Comparison of ENCODE assay signal across 10 cellular contexts in genomic region chr21:42056996-42057689, GRCh38. TPM values are rescaled to one million over a fixed set of nuclear protein-coding genes. Genes with fewer than 3 reads are reported as not detected.
DNase-seq lines count a peak whose midpoint lies in the region; ATAC-seq, FAIRE-seq and TF ChIP-seq lines count a peak whose summit lies in the region.
"Had no signal": no experiment of that assay in that cellular context is flagged by ENCODE, and none has a peak within 500 bp of the region (broad histone marks: within the 10 kb centered on the region; RNA-seq: fewer than 3 reads in every experiment).

No MANE protein-coding gene starts in this region.

- CTCF ChIA-PET in activated B cell treated with CpG ODN at 0.5 μM for 24 hours (lab: Charles Lee) = no interaction called here
- CTCF ChIA-PET in activated CD4-positive, alpha-beta T cell treated with anti-CD3 and anti-CD28 coated beads, Interleukin-2, amount 10 ng/mL, durations not matched to agents 7 days and 5 days (lab: Charles Lee) = no interaction called here

- ATAC-seq in activated naive CD8-positive, alpha-beta T cell treated with anti-CD3 and anti-CD28 coated beads, Interleukin-2, amount 50 U/mL, for 24 hours = no peak
- no peak for ATAC-seq in activated B cell treated with CpG ODN at 0.5 μM for 24 hours (ENCODE audit: low read depth)

- H3K27ac ChIP-seq in keratinocyte (ENCODE audit: control insufficient read depth, insufficient read depth, low read length) = peak overlapping the region; percentile 10
- H3K27ac ChIP-seq in vagina = peak overlapping the region; percentile 32
- H3K27ac ChIP-seq: dorsolateral prefrontal cortex had no signal

- H3K27me3 ChIP-seq in keratinocyte (ENCODE audit: control insufficient read depth, extremely low read depth, insufficient read depth, low read length) (no peaks in the 10 kb centered on the region), vagina (no peaks in the 10 kb centered on the region)
- H3K27me3 ChIP-seq: dorsolateral prefrontal cortex had no signal

- peak overlapping the region; percentile 36 for H3K9ac ChIP-seq in keratinocyte (ENCODE audit: control insufficient read depth, extremely low read depth, insufficient read depth, low read length)

- peak overlapping the region; percentile 5 for H2AFZ ChIP-seq in keratinocyte (ENCODE audit: control insufficient read depth, low read length)

- peak overlapping the region; percentile 5 for H3K27ac Mint-ChIP-seq in activated naive CD8-positive, alpha-beta T cell
- H3K27ac Mint-ChIP-seq in activated naive CD8-positive, alpha-beta T cell treated with anti-CD3 and anti-CD28 coated beads, Interleukin-2, amount 50 U/mL, for 24 hours = no peak overlapping the region
- H3K27ac Mint-ChIP-seq in activated B cell treated with CpG ODN at 0.5 μM for 24 hours = peak overlapping the region; percentile 32
- no peak overlapping the region for H3K27ac Mint-ChIP-seq in activated CD4-positive, alpha-beta T cell treated with anti-CD3 and anti-CD28 coated beads, Interleukin-2, amount 10 ng/mL, durations not matched to agents 7 days and 5 days

- FAIRE-seq in keratinocyte (lab: Jason Lieb, UNC) = peak; percentile 89

- no peaks in the 10 kb centered on the region for H3K36me3 Mint-ChIP-seq in activated naive CD8-positive, alpha-beta T cell
- no peaks in the 10 kb centered on the region for H3K36me3 Mint-ChIP-seq in activated naive CD8-positive, alpha-beta T cell treated with anti-CD3 and anti-CD28 coated beads, Interleukin-2, amount 50 U/mL, for 24 hours (ENCODE audit: low read depth)
- H3K36me3 Mint-ChIP-seq in activated B cell treated with CpG ODN at 0.5 μM for 24 hours (ENCODE audit: low read depth) = no peaks in the 10 kb centered on the region
- no peaks in the 10 kb centered on the region for H3K36me3 Mint-ChIP-seq in activated CD4-positive, alpha-beta T cell treated with anti-CD3 and anti-CD28 coated beads, Interleukin-2, amount 10 ng/mL, durations not matched to agents 7 days and 5 days (ENCODE audit: low read depth)

- H3K36me3 ChIP-seq in keratinocyte (ENCODE audit: control insufficient read depth in 2 of 2, extremely low read depth in 1 of 2, insufficient read depth in 2 of 2, low read length in 2 of 2) (no peaks in the 10 kb centered on the region), vagina (no peaks in the 10 kb centered on the region)
- H3K36me3 ChIP-seq: BE2C had no signal

- dilution Hi-C loops in keratinocyte (cut with MboI; ENCODE audit: extremely low pct_ligation_motif_present, low sequenced_read_pairs) = no loop called here

- H3K79me2 ChIP-seq in keratinocyte (ENCODE audit: control insufficient read depth, insufficient read depth, low read length) = no peaks in the 10 kb centered on the region

- no peak for TF ChIP-seq POLR2A in vagina (IDR thresholded peaks at IDR 0.05)

- H3K4me2 ChIP-seq in keratinocyte (ENCODE audit: control insufficient read depth, extremely low read depth, insufficient read depth, low read depth, low read length) = peak overlapping the region; percentile 78

- no peaks in the 10 kb centered on the region for H3K9me1 ChIP-seq in keratinocyte (ENCODE audit: control insufficient read depth, extremely low read depth, insufficient read depth, low read length)

- TF ChIP-seq CTCF in activated B cell treated with CpG ODN at 0.5 μM for 24 hours (IDR thresholded peaks at IDR 0.05) (no peak), keratinocyte (optimal IDR thresholded peaks at IDR 0.05 in 1 of 3, IDR thresholded peaks at IDR 0.05 in 1 of 3, conservative IDR thresholded peaks at IDR 0.05 in 1 of 3; ENCODE audit: extremely low read depth in 1 of 3, insufficient read depth in 2 of 3, low read length in 3 of 3) (no peak), vagina (IDR thresholded peaks at IDR 0.05) (no peak)

- no peaks in the 10 kb centered on the region for H3K27me3 Mint-ChIP-seq in activated naive CD8-positive, alpha-beta T cell
- H3K27me3 Mint-ChIP-seq in activated naive CD8-positive, alpha-beta T cell treated with anti-CD3 and anti-CD28 coated beads, Interleukin-2, amount 50 U/mL, for 24 hours = no peaks in the 10 kb centered on the region
- H3K27me3 Mint-ChIP-seq in activated B cell treated with CpG ODN at 0.5 μM for 24 hours = no peaks in the 10 kb centered on the region
- peaks cover 2% of the 10 kb centered on the region for H3K27me3 Mint-ChIP-seq in activated CD4-positive, alpha-beta T cell treated with anti-CD3 and anti-CD28 coated beads, Interleukin-2, amount 10 ng/mL, durations not matched to agents 7 days and 5 days

- H3K9me3 ChIP-seq in keratinocyte (ENCODE audit: control insufficient read depth, low read depth, low read length) (no peaks in the 10 kb centered on the region), vagina (no peaks in the 10 kb centered on the region)
- H3K9me3 ChIP-seq: BE2C had no signal

- no peak for DNase-seq in activated naive CD8-positive, alpha-beta T cell treated with anti-CD3 and anti-CD28 coated beads, Interleukin-2, amount 50 U/mL, for 24 hours
- no peak for DNase-seq in activated B cell treated with CpG ODN at 0.5 μM for 24 hours
- DNase-seq in keratinocyte (ENCODE audit: low read depth, low spot score) = no peak
- DNase-seq in vagina (ENCODE audit: extremely low spot score in 2 of 2) = no peak
- DNase-seq in DMS114 treated with DMSO at 0.1 percent for 48 hours (lab: John Stamatoyannopoulos, UW; ENCODE audit: unreplicated experiment) = no peak
- no peak for DNase-seq in activated CD4-positive, alpha-beta T cell treated with anti-CD3 and anti-CD28 coated beads, Interleukin-2, amount 10 ng/mL, durations not matched to agents 7 days and 5 days
- DNase-seq in stimulated activated naive CD4-positive, alpha-beta T cell (lab: John Stamatoyannopoulos, UW) = no peak
- DNase-seq: BE2C had no signal

- H3K9me3 Mint-ChIP-seq in activated naive CD8-positive, alpha-beta T cell (ENCODE audit: low read depth) = peaks cover 12% of the 10 kb centered on the region
- no peaks in the 10 kb centered on the region for H3K9me3 Mint-ChIP-seq in activated naive CD8-positive, alpha-beta T cell treated with anti-CD3 and anti-CD28 coated beads, Interleukin-2, amount 50 U/mL, for 24 hours
- no peaks in the 10 kb centered on the region for H3K9me3 Mint-ChIP-seq in activated B cell treated with CpG ODN at 0.5 μM for 24 hours
- no peaks in the 10 kb centered on the region for H3K9me3 Mint-ChIP-seq in activated CD4-positive, alpha-beta T cell treated with anti-CD3 and anti-CD28 coated beads, Interleukin-2, amount 10 ng/mL, durations not matched to agents 7 days and 5 days

- H3K4me3 Mint-ChIP-seq in activated naive CD8-positive, alpha-beta T cell = no peak overlapping the region
- H3K4me3 Mint-ChIP-seq in activated naive CD8-positive, alpha-beta T cell treated with anti-CD3 and anti-CD28 coated beads, Interleukin-2, amount 50 U/mL, for 24 hours = no peak overlapping the region
- no peak overlapping the region for H3K4me3 Mint-ChIP-seq in activated B cell treated with CpG ODN at 0.5 μM for 24 hours
- H3K4me3 Mint-ChIP-seq in activated CD4-positive, alpha-beta T cell treated with anti-CD3 and anti-CD28 coated beads, Interleukin-2, amount 10 ng/mL, durations not matched to agents 7 days and 5 days = no peak overlapping the region

- peaks cover 24% of the 10 kb centered on the region for H3K4me1 Mint-ChIP-seq in activated naive CD8-positive, alpha-beta T cell (ENCODE audit: low read depth)
- H3K4me1 Mint-ChIP-seq in activated naive CD8-positive, alpha-beta T cell treated with anti-CD3 and anti-CD28 coated beads, Interleukin-2, amount 50 U/mL, for 24 hours = peaks cover 17% of the 10 kb centered on the region
- peaks cover 43% of the 10 kb centered on the region for H3K4me1 Mint-ChIP-seq in activated B cell treated with CpG ODN at 0.5 μM for 24 hours
- H3K4me1 Mint-ChIP-seq in activated CD4-positive, alpha-beta T cell treated with anti-CD3 and anti-CD28 coated beads, Interleukin-2, amount 10 ng/mL, durations not matched to agents 7 days and 5 days = peaks cover 34% of the 10 kb centered on the region

- H3K4me1 ChIP-seq in keratinocyte (ENCODE audit: control insufficient read depth, extremely low read depth, insufficient read depth, low read length) = peaks cover 24% of the 10 kb centered on the region
- H3K4me1 ChIP-seq in vagina = peaks cover 14% of the 10 kb centered on the region
- H3K4me1 ChIP-seq: BE2C had no signal

- intact Hi-C loops in activated B cell treated with CpG ODN at 0.5 μM for 24 hours (cut with micrococcal nuclease) = no loop called here
- intact Hi-C loops in vagina (cut with DNase I) = no loop called here

- H4K20me1 ChIP-seq in keratinocyte (ENCODE audit: control insufficient read depth, extremely low read depth, insufficient read depth, low read length) = no peaks in the 10 kb centered on the region

- POLR2A ChIA-PET in activated B cell treated with CpG ODN at 0.5 μM for 24 hours (lab: Charles Lee) = no interaction called here
- POLR2A ChIA-PET in activated CD4-positive, alpha-beta T cell treated with anti-CD3 and anti-CD28 coated beads, Interleukin-2, amount 10 ng/mL, durations not matched to agents 7 days and 5 days (lab: Charles Lee) = no interaction called here

- H3K4me3 ChIP-seq in keratinocyte (ENCODE audit: control insufficient read depth in 2 of 3, extremely low read depth in 1 of 3, insufficient read depth in 2 of 3, low read depth in 1 of 3, low read length in 3 of 3) (peak overlapping the region in 1 of 3 experiments; percentile 35), vagina (no peak overlapping the region)
- H3K4me3 ChIP-seq: dorsolateral prefrontal cortex had no signal

RNA-seq across cellular contexts. Expression of gene UMODL1, which starts 14.0 kb away (rescaled TPM):
- total RNA-seq in activated B cell treated with CpG ODN at 0.5 μM for 24 hours = 0.04 TPM in 1 of 2 replicates, not detected in the other
- polyA plus RNA-seq in keratinocyte = 0.03 TPM in 1 of 3 replicates, not detected in the others
- polyA plus RNA-seq in keratinocyte (2011; ENCODE audit: low read depth) = not detected
- polyA plus RNA-seq in keratinocyte (2011; cell fraction: cytosol; rRNA removed) = not detected in 2 replicates
- polyA plus RNA-seq in keratinocyte (2011; cell fraction: nucleus; rRNA removed) = not detected in 2 replicates
- polyA plus RNA-seq in keratinocyte (2012; ENCODE audit: low replicate concordance) = not detected in 2 replicates
- not detected in 3 replicates for polyA minus RNA-seq in keratinocyte
- not detected for polyA minus RNA-seq in keratinocyte (2011; cell fraction: cytosol; rRNA and poly(A)+ RNA removed)
- polyA minus RNA-seq in keratinocyte (2011; cell fraction: nucleus; rRNA and poly(A)+ RNA removed) = not detected in 2 replicates
- not detected for total RNA-seq in vagina
- under 1 TPM; 0.10 to 0.21 TPM for total RNA-seq in activated CD4-positive, alpha-beta T cell treated with anti-CD3 and anti-CD28 coated beads, Interleukin-2, amount 10 ng/mL, durations not matched to agents 7 days and 5 days

RNA-seq across cellular contexts. Expression of gene ZBTB21, which starts 47.0 kb away (rescaled TPM):
- 24.2 and 25.4 TPM in 2 replicates for total RNA-seq in activated B cell treated with CpG ODN at 0.5 μM for 24 hours
- 9.5 to 12.2 TPM (median 10.3 TPM) in 3 replicates for polyA plus RNA-seq in keratinocyte
- 11.1 TPM for polyA plus RNA-seq in keratinocyte (2011; ENCODE audit: low read depth)
- polyA plus RNA-seq in keratinocyte (2011; cell fraction: cytosol; rRNA removed) = 4.8 and 8.0 TPM in 2 replicates
- polyA plus RNA-seq in keratinocyte (2011; cell fraction: nucleus; rRNA removed) = 17.5 and 20.6 TPM in 2 replicates
- 7.3 and 14.0 TPM in 2 replicates for polyA plus RNA-seq in keratinocyte (2012; ENCODE audit: low replicate concordance)
- polyA minus RNA-seq in keratinocyte = 15.5 to 28.0 TPM (median 22.1 TPM) in 3 replicates
- 6.7 TPM for polyA minus RNA-seq in keratinocyte (2011; cell fraction: cytosol; rRNA and poly(A)+ RNA removed)
- 16.7 and 23.7 TPM in 2 replicates for polyA minus RNA-seq in keratinocyte (2011; cell fraction: nucleus; rRNA and poly(A)+ RNA removed)
- total RNA-seq in vagina = 16.7 TPM
- 10 to 100 TPM; 22.1 to 22.6 TPM for total RNA-seq in activated CD4-positive, alpha-beta T cell treated with anti-CD3 and anti-CD28 coated beads, Interleukin-2, amount 10 ng/mL, durations not matched to agents 7 days and 5 days

Comparison
In these comparisons a context has a peak if more than half of its experiments do, and no peak if none do; other contexts are left out.
1. H3K27ac Mint-ChIP-seq: peak in activated naive CD8-positive, alpha-beta T cell (single experiment) and activated B cell treated with CpG ODN at 0.5 μM for 24 hours (single experiment); none in activated naive CD8-positive, alpha-beta T cell treated with anti-CD3 and anti-CD28 coated beads, Interleukin-2, amount 50 U/mL, for 24 hours (single experiment) and activated CD4-positive, alpha-beta T cell treated with anti-CD3 and anti-CD28 coated beads, Interleukin-2, amount 10 ng/mL, durations not matched to agents 7 days and 5 days (single experiment).